Comparison of ENCODE assay signal across 1 cellular context in the genomic region with DNA sequence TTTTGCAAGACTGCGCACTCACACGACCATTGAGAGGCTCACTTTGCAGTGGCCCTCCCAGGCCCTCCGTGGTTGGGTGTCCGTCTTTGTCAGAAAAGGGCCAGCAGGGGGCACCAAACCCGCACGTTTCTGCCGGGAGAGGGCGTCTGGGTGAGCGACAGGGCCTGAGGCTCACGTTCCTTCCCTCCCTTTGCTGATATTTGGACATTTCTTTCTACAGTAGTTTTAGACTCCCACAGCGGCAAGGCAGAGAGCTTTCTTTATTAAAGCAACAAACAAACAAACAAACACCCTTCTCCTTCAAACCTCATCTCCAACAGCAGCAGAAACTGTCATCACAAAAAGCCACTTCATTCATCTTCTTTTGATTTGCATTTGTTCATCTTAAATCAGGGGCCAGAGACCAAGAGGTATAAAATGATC.
TF ChIP-seq lines count a peak whose summit lies in the region.

No MANE protein-coding gene starts in this region.

TF ChIP-seq in GM12878, 131 proteins besides CTCF, POLR2A, EP300 and RAD21 (continued from another document):
- TF ChIP-seq, protein P1, sequence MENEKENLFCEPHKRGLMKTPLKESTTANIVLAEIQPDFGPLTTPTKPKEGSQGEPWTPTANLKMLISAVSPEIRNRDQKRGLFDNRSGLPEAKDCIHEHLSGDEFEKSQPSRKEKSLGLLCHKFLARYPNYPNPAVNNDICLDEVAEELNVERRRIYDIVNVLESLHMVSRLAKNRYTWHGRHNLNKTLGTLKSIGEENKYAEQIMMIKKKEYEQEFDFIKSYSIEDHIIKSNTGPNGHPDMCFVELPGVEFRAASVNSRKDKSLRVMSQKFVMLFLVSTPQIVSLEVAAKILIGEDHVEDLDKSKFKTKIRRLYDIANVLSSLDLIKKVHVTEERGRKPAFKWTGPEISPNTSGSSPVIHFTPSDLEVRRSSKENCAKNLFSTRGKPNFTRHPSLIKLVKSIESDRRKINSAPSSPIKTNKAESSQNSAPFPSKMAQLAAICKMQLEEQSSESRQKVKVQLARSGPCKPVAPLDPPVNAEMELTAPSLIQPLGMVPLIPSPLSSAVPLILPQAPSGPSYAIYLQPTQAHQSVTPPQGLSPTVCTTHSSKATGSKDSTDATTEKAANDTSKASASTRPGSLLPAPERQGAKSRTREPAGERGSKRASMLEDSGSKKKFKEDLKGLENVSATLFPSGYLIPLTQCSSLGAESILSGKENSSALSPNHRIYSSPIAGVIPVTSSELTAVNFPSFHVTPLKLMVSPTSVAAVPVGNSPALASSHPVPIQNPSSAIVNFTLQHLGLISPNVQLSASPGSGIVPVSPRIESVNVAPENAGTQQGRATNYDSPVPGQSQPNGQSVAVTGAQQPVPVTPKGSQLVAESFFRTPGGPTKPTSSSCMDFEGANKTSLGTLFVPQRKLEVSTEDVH (IDR thresholded peaks at IDR 0.05; ENCODE audit: low read depth, partially characterized antibody), result no peak
- TF ChIP-seq, protein P2, sequence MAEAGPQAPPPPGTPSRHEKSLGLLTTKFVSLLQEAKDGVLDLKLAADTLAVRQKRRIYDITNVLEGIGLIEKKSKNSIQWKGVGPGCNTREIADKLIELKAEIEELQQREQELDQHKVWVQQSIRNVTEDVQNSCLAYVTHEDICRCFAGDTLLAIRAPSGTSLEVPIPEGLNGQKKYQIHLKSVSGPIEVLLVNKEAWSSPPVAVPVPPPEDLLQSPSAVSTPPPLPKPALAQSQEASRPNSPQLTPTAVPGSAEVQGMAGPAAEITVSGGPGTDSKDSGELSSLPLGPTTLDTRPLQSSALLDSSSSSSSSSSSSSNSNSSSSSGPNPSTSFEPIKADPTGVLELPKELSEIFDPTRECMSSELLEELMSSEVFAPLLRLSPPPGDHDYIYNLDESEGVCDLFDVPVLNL (IDR thresholded peaks at IDR 0.05; ENCODE audit: low read depth, low read length), result no peak
- no peak for TF ChIP-seq CHD2 (IDR thresholded peaks at IDR 0.05; ENCODE audit: borderline replicate concordance, low read depth, low read length)
- TF ChIP-seq, protein P3, sequence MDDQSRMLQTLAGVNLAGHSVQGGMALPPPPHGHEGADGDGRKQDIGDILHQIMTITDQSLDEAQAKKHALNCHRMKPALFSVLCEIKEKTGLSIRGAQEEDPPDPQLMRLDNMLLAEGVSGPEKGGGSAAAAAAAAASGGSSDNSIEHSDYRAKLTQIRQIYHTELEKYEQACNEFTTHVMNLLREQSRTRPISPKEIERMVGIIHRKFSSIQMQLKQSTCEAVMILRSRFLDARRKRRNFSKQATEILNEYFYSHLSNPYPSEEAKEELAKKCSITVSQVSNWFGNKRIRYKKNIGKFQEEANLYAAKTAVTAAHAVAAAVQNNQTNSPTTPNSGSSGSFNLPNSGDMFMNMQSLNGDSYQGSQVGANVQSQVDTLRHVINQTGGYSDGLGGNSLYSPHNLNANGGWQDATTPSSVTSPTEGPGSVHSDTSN (IDR thresholded peaks at IDR 0.05; ENCODE audit: insufficient replicate concordance, low read depth, low read length), result peak; percentile 85
- 0 out of 2 replicates have a peak, but pooled peaks have one; percentile 12 for TF ChIP-seq JUND (IDR thresholded peaks at IDR 0.05; ENCODE audit: low read depth, low read length)
- no peak for TF ChIP-seq ETV6 (conservative IDR thresholded peaks at IDR 0.05 in 1 of 2, IDR thresholded peaks at IDR 0.05 in 1 of 2; ENCODE audit: borderline replicate concordance in 1 of 2, low read depth in 1 of 2)
